ENCODE assay signal across 8 cellular contexts in the genomic region with DNA sequence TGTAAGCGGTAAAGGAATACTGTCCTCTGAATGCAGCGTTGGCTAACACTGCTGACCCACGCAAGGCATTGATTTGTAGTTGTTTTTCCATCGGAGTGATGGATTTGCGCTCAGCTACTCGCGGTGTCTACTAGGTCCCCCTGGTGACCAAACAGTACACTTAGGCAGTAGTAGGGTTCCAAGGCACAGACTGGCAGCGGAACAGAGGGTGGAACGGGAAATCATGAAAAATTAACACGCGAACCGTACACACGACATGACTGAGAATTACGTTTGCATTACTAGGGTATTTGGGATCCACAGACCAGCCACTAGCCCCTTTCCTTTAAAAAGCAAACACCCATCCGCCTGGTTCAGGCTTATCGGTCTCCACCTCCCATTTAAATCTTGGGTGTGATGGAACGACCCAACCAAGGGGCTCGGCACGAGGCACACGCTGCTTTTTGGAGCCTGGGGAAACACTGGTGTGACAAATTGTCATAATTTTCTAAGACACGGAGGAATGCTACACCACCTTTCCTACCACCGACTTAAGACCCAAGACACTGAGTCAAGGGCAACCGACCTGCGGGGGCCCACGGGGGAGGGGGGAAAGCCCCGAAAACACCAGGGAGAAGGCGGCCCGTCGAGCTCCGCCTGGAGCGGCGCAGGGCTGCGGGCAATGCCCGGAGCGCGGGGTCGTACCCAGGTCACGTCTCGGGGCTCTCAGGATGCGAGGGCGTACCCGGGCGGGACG. TPM values are rescaled to one million over a fixed set of nuclear protein-coding genes. Genes with fewer than 3 reads are reported as not detected.
A peak's percentile ranks its signal among the peaks of the same experiment; 100 is the strongest.
DNase-seq lines count a peak whose midpoint lies in the region; ATAC-seq and TF ChIP-seq lines count a peak whose summit lies in the region.

No MANE protein-coding gene starts in this region.

- no peaks in the 10 kb centered on the region for H3K36me3 ChIP-seq in KMS-11 (ENCODE audit: insufficient read depth)
- no peaks in the 10 kb centered on the region for H3K36me3 ChIP-seq in RWPE2 (ENCODE audit: low read depth)
- no peaks in the 10 kb centered on the region for H3K36me3 ChIP-seq in thymus (ENCODE audit: control insufficient read depth, insufficient read depth)

- DNase-seq in EH (ENCODE audit: low read depth) (peak; percentile 89), RWPE2 (ENCODE audit: low spot score) (peak; percentile 71), globus pallidus (ENCODE audit: low spot score) (peak; percentile 94), occipital lobe (lab: John Stamatoyannopoulos, UW) (peak; percentile 73)
- DNase-seq in activated naive CD4-positive, alpha-beta T cell treated with anti-CD3 and anti-CD28 coated beads, Interleukin-2, amount 50 U/mL, for 16 hours, result peak; percentile 66

- H3K9me3 ChIP-seq in RWPE2 (ENCODE audit: severe bottlenecking) (no peaks in the 10 kb centered on the region), thymus (ENCODE audit: control insufficient read depth) (no peaks in the 10 kb centered on the region)

- H3K27me3 ChIP-seq in KMS-11 (ENCODE audit: insufficient read depth, low read depth), result no peaks in the 10 kb centered on the region
- H3K27me3 ChIP-seq in RWPE2 (ENCODE audit: insufficient read depth, poor library complexity, severe bottlenecking), result no peaks in the 10 kb centered on the region
- H3K27me3 ChIP-seq in thymus (ENCODE audit: control insufficient read depth, insufficient read depth), result no peaks in the 10 kb centered on the region

- H3K4me2 ChIP-seq in KMS-11, result peak overlapping the region; percentile 91

- peak overlapping the region; percentile 94 for H3K27ac ChIP-seq in KMS-11
- peak overlapping the region; percentile 75 for H3K27ac ChIP-seq in RWPE2 (ENCODE audit: poor library complexity, severe bottlenecking)
- H3K27ac ChIP-seq in thymus (ENCODE audit: low read depth), result peak overlapping the region; percentile 93

- no peaks in the 10 kb centered on the region for H4K20me1 ChIP-seq in KMS-11 (ENCODE audit: insufficient read depth)

- H3K79me2 ChIP-seq in KMS-11 (ENCODE audit: insufficient read depth, low read depth), result peaks cover 39% of the 10 kb centered on the region

- H3K4me1 ChIP-seq in KMS-11 (ENCODE audit: low read depth, poor library complexity, severe bottlenecking) (peaks cover 47% of the 10 kb centered on the region), RWPE2 (ENCODE audit: insufficient read depth, poor library complexity, severe bottlenecking) (peaks cover 3% of the 10 kb centered on the region), thymus (ENCODE audit: control insufficient read depth, insufficient read depth, low read length) (peaks cover 28% of the 10 kb centered on the region)

- peak overlapping the region; percentile 90 for H3K9ac ChIP-seq in KMS-11

- peak overlapping the region; percentile 75 for H2AFZ ChIP-seq in KMS-11 (ENCODE audit: low read depth)

- H3K4me3 ChIP-seq in KMS-11 (IDR thresholded peaks at IDR 0.05; ENCODE audit: insufficient read depth, low read depth, low read length), result no peak overlapping the region
- peak overlapping the region; percentile 53 for H3K4me3 ChIP-seq in RWPE2 (ENCODE audit: severe bottlenecking)
- H3K4me3 ChIP-seq in thymus (ENCODE audit: low read length), result peak overlapping the region; percentile 90

- TF ChIP-seq CTCF in KMS-11 (conservative IDR thresholded peaks at IDR 0.05; ENCODE audit: low read depth, low read length), result peak; percentile 60
- TF ChIP-seq CTCF in RWPE2 (IDR thresholded peaks at IDR 0.05; ENCODE audit: poor library complexity, severe bottlenecking), result peak; percentile 77

- ATAC-seq in GM21786 (IDR thresholded peaks at IDR 0.05; ENCODE audit: unreplicated experiment) (peak; percentile 31), RWPE2 (ENCODE audit: low read depth) (peak; percentile 70)

- WGBS in thymus, result 1% methylated on average over 44 of the region's 44 CpGs

RNA-seq across cellular contexts. Expression of a gene that starts 0.7 kb away (rescaled TPM):
- 26.5 TPM for total RNA-seq in occipital lobe
- 13.1 TPM for polyA plus RNA-seq in thymus
